In the genomic region with DNA sequence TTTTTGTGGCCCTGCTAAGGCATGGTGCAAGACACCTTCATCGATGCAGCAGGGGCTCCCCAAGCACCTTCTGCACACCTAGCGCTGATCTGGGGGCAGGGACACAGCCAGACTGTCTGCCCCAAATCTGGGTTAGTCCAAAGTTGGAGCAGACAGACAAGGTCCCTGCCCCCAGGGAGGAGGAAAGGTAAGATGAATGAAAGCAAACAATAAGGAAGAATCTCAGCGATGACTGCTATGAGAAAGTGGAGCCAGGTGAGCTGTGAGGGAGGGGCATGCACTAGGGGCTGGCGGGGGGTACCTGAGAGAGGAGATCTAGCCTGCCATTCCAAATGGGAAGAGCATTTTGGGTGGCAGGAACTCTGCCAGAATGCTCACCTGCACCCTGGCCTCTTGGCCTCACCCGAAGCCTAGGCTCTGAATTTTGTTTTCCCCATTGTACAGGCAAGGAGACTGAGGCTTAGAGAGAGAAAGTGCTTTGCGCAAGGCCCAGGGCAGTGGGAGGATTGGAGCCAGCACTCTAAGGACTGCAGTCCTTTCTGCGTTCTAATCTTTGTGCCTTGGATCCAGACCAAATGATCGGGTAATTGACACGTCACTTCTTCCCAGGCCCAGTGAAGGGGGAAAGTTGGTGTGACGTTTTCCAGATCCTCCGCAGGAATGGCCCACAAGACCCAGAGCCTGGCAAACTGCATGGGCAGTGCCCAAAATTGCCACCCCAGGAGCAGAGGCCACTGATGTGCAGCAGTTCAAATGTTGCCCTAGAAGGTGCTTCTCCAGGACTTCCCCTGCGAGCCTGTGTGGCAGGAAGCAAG, we compare ENCODE assay signal across 13 cellular contexts.
"Had no signal": no experiment of that assay in that cellular context is flagged by ENCODE, and none has a peak within 500 bp of the region (broad histone marks: within the 10 kb centered on the region; RNA-seq: fewer than 3 reads in every experiment).

No MANE protein-coding gene starts in this region.

- H3K27ac ChIP-seq: foreskin keratinocyte, psoas muscle, sigmoid colon had no signal

- H3K4me3 ChIP-seq: psoas muscle, sigmoid colon had no signal

- H3K27me3 ChIP-seq: sigmoid colon had no signal

- H3K4me3 Mint-ChIP-seq: activated T-helper 1 cell treated with anti-CD3 and anti-CD28 coated beads, Interleukin-12 subunit alpha, Interleukin-12 subunit beta, Interleukin-2, Interleukin-4 antibody, amounts not matched to agents 30 ng/mL and 10 ng/mL and 1 ng/mL, durations not matched to agents 14 hours and 24 hours and 36 hours; dendritic cell treated with granulocyte-macrophage colony-stimulating factor and Interleukin-4, amounts not matched to agents 40 ng/mL and 50 ng/mL, for 4 days; nephron; stimulated activated naive CD8-positive, alpha-beta T cell treated with anti-CD3 and anti-CD28 coated beads, Interleukin-15, amount 100 ng/mL, for 72 hours had no signal

- DNase-seq: activated naive CD4-positive, alpha-beta T cell treated with Interleukin-2 at 50 U/mL for 16 hours; effector memory CD4-positive, alpha-beta T cell; foreskin keratinocyte; glutamatergic neuron; hypothalamus; mesenchymal stem cell; psoas muscle; sigmoid colon; stimulated activated CD4-positive, alpha-beta T cell treated with anti-CD3 and anti-CD28 coated beads, Interleukin-1b, Interleukin-23, amount 100 ng/mL, for 48 hours; stimulated activated naive CD8-positive, alpha-beta T cell treated with anti-CD3 and anti-CD28 coated beads, Interleukin-15, amount 100 ng/mL, for 72 hours had no signal

- H3K4me1 ChIP-seq: foreskin keratinocyte, psoas muscle had no signal

- H3K36me3 ChIP-seq: sigmoid colon had no signal

- H3K9me3 Mint-ChIP-seq: activated T-helper 1 cell treated with anti-CD3 and anti-CD28 coated beads, Interleukin-12 subunit alpha, Interleukin-12 subunit beta, Interleukin-2, Interleukin-4 antibody, amounts not matched to agents 30 ng/mL and 10 ng/mL and 1 ng/mL, durations not matched to agents 14 hours and 24 hours and 36 hours; dendritic cell treated with granulocyte-macrophage colony-stimulating factor and Interleukin-4, amounts not matched to agents 40 ng/mL and 50 ng/mL, for 4 days; stimulated activated naive CD8-positive, alpha-beta T cell treated with anti-CD3 and anti-CD28 coated beads, Interleukin-15, amount 100 ng/mL, for 72 hours had no signal

- H3K27ac Mint-ChIP-seq: activated T-helper 1 cell treated with anti-CD3 and anti-CD28 coated beads, Interleukin-12 subunit alpha, Interleukin-12 subunit beta, Interleukin-2, Interleukin-4 antibody, amounts not matched to agents 30 ng/mL and 10 ng/mL and 1 ng/mL, durations not matched to agents 14 hours and 24 hours and 36 hours; dendritic cell treated with granulocyte-macrophage colony-stimulating factor and Interleukin-4, amounts not matched to agents 40 ng/mL and 50 ng/mL, for 4 days; nephron had no signal

- H3K9me3 ChIP-seq: psoas muscle, sigmoid colon had no signal
